ENCODE assay signal across 11 cellular contexts in genomic region chr10:6053816-6054581, GRCh38. TPM values are rescaled to one million over a fixed set of nuclear protein-coding genes. Genes with fewer than 3 reads are reported as not detected.
DNase-seq lines count a peak whose midpoint lies in the region; ATAC-seq and TF ChIP-seq lines count a peak whose summit lies in the region.
"Had no signal": no experiment of that assay in that cellular context is flagged by ENCODE, and none has a peak within 500 bp of the region (broad histone marks: within the 10 kb centered on the region; RNA-seq: fewer than 3 reads in every experiment).

No MANE protein-coding gene starts in this region.

- TF ChIP-seq POLR2A in suprapubic skin (IDR thresholded peaks at IDR 0.05): no peak

- no peaks in the 10 kb centered on the region for H3K27me3 ChIP-seq in suprapubic skin

- H3K4me3 Mint-ChIP-seq in activated T-helper 2 cell treated with anti-CD3 and anti-CD28 coated beads, Interferon-gamma antibody, Interleukin-2, Interleukin-4, amounts not matched to agents 10 μg/mL and 5 μg/mL and 100 μg/mL, durations not matched to agents 14 hours and 24 hours and 36 hours (ENCODE audit: low read depth): peak overlapping the region; percentile 85

- ATAC-seq in left colon (peak; percentile 54), HG02970 (IDR thresholded peaks at IDR 0.05; ENCODE audit: low FRiP score, unreplicated experiment) (no peak)

- H3K27ac ChIP-seq in suprapubic skin: peak overlapping the region; percentile 11

- no peaks in the 10 kb centered on the region for H3K9me3 ChIP-seq in suprapubic skin
- H3K9me3 ChIP-seq: esophagus squamous epithelium had no signal

- TF ChIP-seq CTCF in suprapubic skin (IDR thresholded peaks at IDR 0.05): no peak

- H3K4me1 Mint-ChIP-seq in activated T-helper 2 cell treated with anti-CD3 and anti-CD28 coated beads, Interferon-gamma antibody, Interleukin-2, Interleukin-4, amounts not matched to agents 10 μg/mL and 5 μg/mL and 100 μg/mL, durations not matched to agents 14 hours and 24 hours and 36 hours (ENCODE audit: low read depth): peaks cover 83% of the 10 kb centered on the region

- peaks cover 91% of the 10 kb centered on the region for H3K36me3 Mint-ChIP-seq in activated T-helper 2 cell treated with anti-CD3 and anti-CD28 coated beads, Interferon-gamma antibody, Interleukin-2, Interleukin-4, amounts not matched to agents 10 μg/mL and 5 μg/mL and 100 μg/mL, durations not matched to agents 14 hours and 24 hours and 36 hours (ENCODE audit: low read depth)

- TF ChIP-seq EP300 in suprapubic skin (IDR thresholded peaks at IDR 0.05): no peak

- no peaks in the 10 kb centered on the region for H3K9me3 Mint-ChIP-seq in activated T-helper 2 cell treated with anti-CD3 and anti-CD28 coated beads, Interferon-gamma antibody, Interleukin-2, Interleukin-4, amounts not matched to agents 10 μg/mL and 5 μg/mL and 100 μg/mL, durations not matched to agents 14 hours and 24 hours and 36 hours

- intact Hi-C loops in activated T-helper 2 cell treated with anti-CD3 and anti-CD28 coated beads, Interferon-gamma antibody, Interleukin-2, Interleukin-4, amounts not matched to agents 10 μg/mL and 5 μg/mL and 100 μg/mL, durations not matched to agents 14 hours and 24 hours and 36 hours (cut with micrococcal nuclease): loop anchor here (5.0 to 10.0 kb wide), 3 partner anchors 528 to 2001 kb away; partner anchors contain the start of genes GATA3 and PRKCQ
- intact Hi-C loops in left colon (cut with DNase I, micrococcal nuclease): no loop called here

- WGBS in suprapubic skin: 68% methylated on average over 18 of the region's 18 CpGs

- H3K36me3 ChIP-seq in suprapubic skin: no peaks in the 10 kb centered on the region
- H3K36me3 ChIP-seq: esophagus squamous epithelium had no signal

- no peak overlapping the region for H3K4me3 ChIP-seq in suprapubic skin
- H3K4me3 ChIP-seq: esophagus squamous epithelium had no signal

- DNase-seq in activated CD8-positive, alpha-beta memory T cell treated with anti-CD3 and anti-CD28 coated beads for 24 hours: peak; percentile 73
- DNase-seq in activated CD8-positive, alpha-beta memory T cell treated with anti-CD3 and anti-CD28 coated beads, Interleukin-2, amount 50 U/mL, for 4 hours: no peak
- peak; percentile 18 for DNase-seq in activated T-helper 2 cell treated with anti-CD3 and anti-CD28 coated beads, Interferon-gamma antibody, Interleukin-2, Interleukin-4, amounts not matched to agents 10 μg/mL and 5 μg/mL and 100 μg/mL, durations not matched to agents 14 hours and 24 hours and 36 hours (ENCODE audit: low spot score)
- DNase-seq in left colon (peak; percentile 60 to 71), suprapubic skin (ENCODE audit: low spot score in 2 of 2) (peak in 1 of 2 donors; percentile 78), occipital lobe (lab: John Stamatoyannopoulos, UW) (no peak), mesenteric fat pad (ENCODE audit: low spot score) (no peak)
- DNase-seq: esophagus squamous epithelium, KG1 had no signal

- peak overlapping the region; percentile 96 for H3K27ac Mint-ChIP-seq in activated T-helper 2 cell treated with anti-CD3 and anti-CD28 coated beads, Interferon-gamma antibody, Interleukin-2, Interleukin-4, amounts not matched to agents 10 μg/mL and 5 μg/mL and 100 μg/mL, durations not matched to agents 14 hours and 24 hours and 36 hours

- H3K4me1 ChIP-seq in suprapubic skin: peaks cover 24% of the 10 kb centered on the region

- no peaks in the 10 kb centered on the region for H3K27me3 Mint-ChIP-seq in activated T-helper 2 cell treated with anti-CD3 and anti-CD28 coated beads, Interferon-gamma antibody, Interleukin-2, Interleukin-4, amounts not matched to agents 10 μg/mL and 5 μg/mL and 100 μg/mL, durations not matched to agents 14 hours and 24 hours and 36 hours (ENCODE audit: low read depth)

RNA-seq across cellular contexts. Expression of gene IL2RA, which starts 8.2 kb away (rescaled TPM):
- 1,777 and 1,808 TPM in 2 replicates for total RNA-seq in activated T-helper 2 cell treated with anti-CD3 and anti-CD28 coated beads, Interferon-gamma antibody, Interleukin-2, Interleukin-4, amounts not matched to agents 10 μg/mL and 5 μg/mL and 100 μg/mL, durations not matched to agents 14 hours and 24 hours and 36 hours
- total RNA-seq in left colon (1 to 10 TPM in 1 of 2 donors, under 1 TPM in 1; 0.61 to 1.8 TPM), suprapubic skin (under 1 TPM in 2 of 4 donors, not detected in 2; 0.21 to 0.70 TPM), occipital lobe (not detected), mesenteric fat pad (2.4 TPM)
- total RNA-seq: RPMI7951 had no signal

RNA-seq across cellular contexts. Expression of gene RBM17, which starts 34.8 kb away (rescaled TPM):
- 257 and 266 TPM in 2 replicates for total RNA-seq in activated T-helper 2 cell treated with anti-CD3 and anti-CD28 coated beads, Interferon-gamma antibody, Interleukin-2, Interleukin-4, amounts not matched to agents 10 μg/mL and 5 μg/mL and 100 μg/mL, durations not matched to agents 14 hours and 24 hours and 36 hours
- total RNA-seq in left colon: 10 to 100 TPM; 71.7 to 90.7 TPM
- total RNA-seq in suprapubic skin: 10 to 100 TPM; 31.9 to 85.6 (median 42.9) TPM
- total RNA-seq in occipital lobe: 38.2 TPM
- total RNA-seq in mesenteric fat pad: 137 TPM

Comparison
In these comparisons a context has a peak if more than half of its experiments do, and no peak if none do; other contexts are left out.
1. DNase-seq: peak in activated CD8-positive, alpha-beta memory T cell treated with anti-CD3 and anti-CD28 coated beads for 24 hours (single experiment), activated T-helper 2 cell treated with anti-CD3 and anti-CD28 coated beads, Interferon-gamma antibody, Interleukin-2, Interleukin-4, amounts not matched to agents 10 μg/mL and 5 μg/mL and 100 μg/mL, durations not matched to agents 14 hours and 24 hours and 36 hours (single experiment) and left colon (2 of 2); none in activated CD8-positive, alpha-beta memory T cell treated with anti-CD3 and anti-CD28 coated beads, Interleukin-2, amount 50 U/mL, for 4 hours (single experiment), occipital lobe (single experiment) and mesenteric fat pad (single experiment).
2. RNA of gene IL2RA, which starts 8.2 kb away (total RNA-seq): 1,777 to 1,808 TPM in activated T-helper 2 cell treated with anti-CD3 and anti-CD28 coated beads, Interferon-gamma antibody, Interleukin-2, Interleukin-4, amounts not matched to agents 10 μg/mL and 5 μg/mL and 100 μg/mL, durations not matched to agents 14 hours and 24 hours and 36 hours; 2.4 TPM in mesenteric fat pad (single experiment), 0.61 to 1.8 TPM in left colon, 0.21 to 0.70 TPM in suprapubic skin and not detected in occipital lobe (single experiment); every median in the first group is over 100 times any median in the second.